Comparison of ENCODE assay signal across 8 cellular contexts in the genomic region with DNA sequence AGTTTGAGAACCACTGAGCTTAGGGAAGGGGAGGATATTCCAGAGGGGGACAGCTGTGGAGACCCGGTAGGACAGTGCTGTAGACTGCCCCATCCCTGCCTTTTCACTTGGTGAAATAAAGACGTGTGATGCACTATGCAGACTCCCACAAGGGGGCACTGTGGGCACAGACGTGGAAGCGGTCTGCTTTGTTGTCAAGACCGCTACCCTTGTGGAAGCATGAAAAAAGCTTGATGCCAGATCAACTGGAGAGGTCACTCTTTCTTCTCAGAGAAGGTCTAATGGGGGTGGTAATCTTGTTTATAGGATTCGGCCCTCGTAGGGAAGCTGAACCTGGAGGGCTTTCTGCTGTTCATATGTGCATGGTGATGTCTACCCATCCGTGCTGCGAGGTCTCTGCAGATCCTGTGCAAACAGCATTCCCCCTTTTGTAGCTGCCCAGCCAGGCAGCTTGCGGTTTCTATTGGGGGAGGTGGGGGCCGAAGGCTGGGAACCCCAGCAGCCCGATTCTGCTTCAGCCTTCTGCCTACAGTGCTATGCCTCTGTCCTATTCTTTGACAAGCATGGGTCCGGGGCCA. TPM values are rescaled to one million over a fixed set of nuclear protein-coding genes. Genes with fewer than 3 reads are reported as not detected.
DNase-seq lines count a peak whose midpoint lies in the region; ATAC-seq and TF ChIP-seq lines count a peak whose summit lies in the region.

No MANE protein-coding gene starts in this region.

- DNase-seq in Ammon's horn (ENCODE audit: low spot score) (peak; percentile 94), GM19238 (ENCODE audit: insufficient read length, low spot score) (peak; percentile 39), Kasumi-1 (lab: John Stamatoyannopoulos, UW) (peak; percentile 89 to 92), RPMI7951 (ENCODE audit: low read depth) (peak; percentile 78), fibroblast of villous mesenchyme (ENCODE audit: low read depth) (peak; percentile 84), occipital lobe (lab: John Stamatoyannopoulos, UW) (peak; percentile 73), testis (peak; percentile 94)

- H3K4me1 ChIP-seq in testis = peaks cover 3% of the 10 kb centered on the region

- H3K4me1 Mint-ChIP-seq in activated T-helper 17 cell treated with anti-CD3 and anti-CD28 coated beads, Interleukin-2, amount 50 U/mL, for 72 hours = peaks cover 27% of the 10 kb centered on the region

- no peaks in the 10 kb centered on the region for H3K9me3 Mint-ChIP-seq in activated T-helper 17 cell treated with anti-CD3 and anti-CD28 coated beads, Interleukin-2, amount 50 U/mL, for 72 hours

- no peaks in the 10 kb centered on the region for H3K27me3 ChIP-seq in testis

- TF ChIP-seq POLR2A in testis (IDR thresholded peaks at IDR 0.05) = no peak

- H3K27me3 Mint-ChIP-seq in activated T-helper 17 cell treated with anti-CD3 and anti-CD28 coated beads, Interleukin-2, amount 50 U/mL, for 72 hours = no peaks in the 10 kb centered on the region

- H3K4me3 Mint-ChIP-seq in activated T-helper 17 cell treated with anti-CD3 and anti-CD28 coated beads, Interleukin-2, amount 50 U/mL, for 72 hours = no peak overlapping the region

- intact Hi-C loops in testis (cut with DNase I; ENCODE audit: low total_unique reads) = loop anchor here (10.0 kb wide), 1 partner anchor 1147 kb away; no protein-coding TSS in a partner anchor

- no peaks in the 10 kb centered on the region for H3K36me3 ChIP-seq in testis (ENCODE audit: low read depth, missing control alignments)

- peak; percentile 67 for ATAC-seq in activated T-helper 17 cell treated with anti-CD3 and anti-CD28 coated beads, Interleukin-2, amount 50 U/mL, for 72 hours (replicated peaks)

- TF ChIP-seq CTCF in fibroblast of villous mesenchyme (IDR thresholded peaks at IDR 0.05; ENCODE audit: insufficient read depth, low read depth, low read length) = peak; percentile 93
- TF ChIP-seq CTCF in testis (IDR thresholded peaks at IDR 0.05) = peak; percentile 61 to 85 (median 82)

- no peak overlapping the region for H3K27ac Mint-ChIP-seq in activated T-helper 17 cell treated with anti-CD3 and anti-CD28 coated beads, Interleukin-2, amount 50 U/mL, for 72 hours

- WGBS in testis, 2 donors = 29 to 35% methylated on average over 13 of the region's 13 CpGs

- no peaks in the 10 kb centered on the region for H3K9me3 ChIP-seq in testis

- H3K4me3 ChIP-seq in fibroblast of villous mesenchyme (ENCODE audit: low read depth, low read length) (no peak overlapping the region), testis (no peak overlapping the region)

- H3K27ac ChIP-seq in testis = no peak overlapping the region

- peaks cover 12% of the 10 kb centered on the region for H3K36me3 Mint-ChIP-seq in activated T-helper 17 cell treated with anti-CD3 and anti-CD28 coated beads, Interleukin-2, amount 50 U/mL, for 72 hours (ENCODE audit: low read depth)

RNA-seq across cellular contexts. Expression of a gene that starts 13.7 kb away (rescaled TPM):
- 2,010 and 2,229 TPM in 2 replicates for total RNA-seq in RPMI7951 (2014; rRNA removed; shearing (Covaris generic))
- total RNA-seq in activated T-helper 17 cell treated with anti-CD3 and anti-CD28 coated beads, Interleukin-2, amount 50 U/mL, for 72 hours = 1,000 to 10,000 TPM in 1 of 2 donors, 100 to 1,000 TPM in 1; 890 to 1,474 TPM
- 1,478 and 1,668 TPM in 2 replicates for total RNA-seq in fibroblast of villous mesenchyme
- 2,905 TPM for total RNA-seq in occipital lobe
- 1,000 to 10,000 TPM in 1 of 2 donors, 100 to 1,000 TPM in 1; 971 to 1,548 TPM for total RNA-seq in testis
- 1,406 TPM for polyA plus RNA-seq in testis (ENCODE audit: insufficient read depth, low read depth, low replicate concordance)

RNA-seq across cellular contexts. Expression of a gene that starts 18.1 kb away (rescaled TPM):
- 7.0 and 8.2 TPM in 2 replicates for total RNA-seq in RPMI7951 (2014; rRNA removed; shearing (Covaris generic))
- 10 to 100 TPM; 16.0 to 24.2 TPM for total RNA-seq in activated T-helper 17 cell treated with anti-CD3 and anti-CD28 coated beads, Interleukin-2, amount 50 U/mL, for 72 hours
- total RNA-seq in fibroblast of villous mesenchyme = 15.1 and 18.6 TPM in 2 replicates
- 39.5 TPM for total RNA-seq in occipital lobe
- 10 to 100 TPM; 20.9 to 23.0 TPM for total RNA-seq in testis
- polyA plus RNA-seq in testis (ENCODE audit: insufficient read depth, low read depth, low replicate concordance) = 16.1 TPM

Comparison
In these comparisons a context has a peak if more than half of its experiments do, and no peak if none do; other contexts are left out.
1. DNase-seq: peak in every context shown above with its lines; median percentile 94 in Ammon's horn; 94 in testis; 90 in Kasumi-1; 84 in fibroblast of villous mesenchyme; 78 in RPMI7951; 73 in occipital lobe; 39 in GM19238.